Comparison of ENCODE assay signal across 1 cellular context in genomic region chr9:129570450-129571297, GRCh38.
A peak's percentile ranks its signal among the peaks of the same experiment; 100 is the strongest.
TF ChIP-seq lines count a peak whose summit lies in the region.

No MANE protein-coding gene starts in this region.

TF ChIP-seq in HepG2, 621 proteins besides CTCF, POLR2A, EP300 and RAD21 (continued from another document and continues in another):
- TF ChIP-seq ZNF280D (CRISPR knock-in tag; IDR thresholded peaks at IDR 0.05) = peak; percentile 32; the same call in 1 of the 2 replicates
- TF ChIP-seq POLR2AphosphoS5 (IDR thresholded peaks at IDR 0.05; ENCODE audit: low read depth, low read length) = 0 out of 2 replicates have a peak, but pooled peaks have one; percentile 5
- TF ChIP-seq NFE2L2 (IDR thresholded peaks at IDR 0.05; ENCODE audit: low read length) = peak; percentile 99
- no peak for TF ChIP-seq RFX1 (IDR thresholded peaks at IDR 0.05)
- 0 out of 2 replicates have a peak, but pooled peaks have one; percentile 24 for TF ChIP-seq MEIS2 (CRISPR knock-in tag; IDR thresholded peaks at IDR 0.05)
- no peak; the same call in 1 of the 2 replicates for TF ChIP-seq GABPB1 (CRISPR knock-in tag; IDR thresholded peaks at IDR 0.05)
- TF ChIP-seq SSRP1 (CRISPR knock-in tag; IDR thresholded peaks at IDR 0.05) = no peak
- TF ChIP-seq ETV6 (CRISPR knock-in tag; conservative IDR thresholded peaks at IDR 0.05) = no peak
- TF ChIP-seq SRSF9 (IDR thresholded peaks at IDR 0.05; ENCODE audit: borderline replicate concordance, insufficient read depth, low read depth, low read length, poor library complexity, severe bottlenecking) = no peak
- peak; percentile 46; the same call in 1 of the 2 replicates for TF ChIP-seq RXRB (CRISPR knock-in tag; IDR thresholded peaks at IDR 0.05; ENCODE audit: borderline replicate concordance)
- TF ChIP-seq ZNF484 (CRISPR knock-in tag; IDR thresholded peaks at IDR 0.05; ENCODE audit: borderline replicate concordance, low read depth) = no peak
- TF ChIP-seq ATAD3A (CRISPR knock-in tag; IDR thresholded peaks at IDR 0.05) = no peak
- no peak for TF ChIP-seq ZBTB37 (CRISPR knock-in tag; IDR thresholded peaks at IDR 0.05)
- TF ChIP-seq ARID2 (CRISPR knock-in tag; IDR thresholded peaks at IDR 0.05; ENCODE audit: borderline replicate concordance) = peak; percentile 7; the same call in 1 of the 2 replicates
- no peak for TF ChIP-seq NCOA1 (CRISPR knock-in tag; IDR thresholded peaks at IDR 0.05)
- no peak for TF ChIP-seq ZNF276 (CRISPR knock-in tag; IDR thresholded peaks at IDR 0.05; ENCODE audit: low read depth)
- no peak for TF ChIP-seq ZNF3 (CRISPR knock-in tag; IDR thresholded peaks at IDR 0.05)
- no peak for TF ChIP-seq ZNF784 (CRISPR knock-in tag; IDR thresholded peaks at IDR 0.05; ENCODE audit: borderline replicate concordance)
- no peak for TF ChIP-seq ZNF501 (CRISPR knock-in tag; IDR thresholded peaks at IDR 0.05)
- no peak for TF ChIP-seq GZF1 (CRISPR knock-in tag; IDR thresholded peaks at IDR 0.05)
- no peak for TF ChIP-seq HOXA5 (CRISPR knock-in tag; IDR thresholded peaks at IDR 0.05)
- 0 out of 2 replicates have a peak, but pooled peaks have one; percentile 43 for TF ChIP-seq ZNF264 (CRISPR knock-in tag; IDR thresholded peaks at IDR 0.05)
- TF ChIP-seq GATAD1 (CRISPR knock-in tag; IDR thresholded peaks at IDR 0.05) = no peak
- no peak for TF ChIP-seq KDM5B (CRISPR knock-in tag; IDR thresholded peaks at IDR 0.05; ENCODE audit: borderline replicate concordance)
- no peak for TF ChIP-seq FOXM1 (CRISPR knock-in tag; IDR thresholded peaks at IDR 0.05)
- no peak for TF ChIP-seq ZNF337 (CRISPR knock-in tag; IDR thresholded peaks at IDR 0.05; ENCODE audit: borderline replicate concordance, low read depth)
- TF ChIP-seq ZNF362 (CRISPR knock-in tag; IDR thresholded peaks at IDR 0.05; ENCODE audit: borderline replicate concordance) = no peak
- no peak for TF ChIP-seq ZNF883 (CRISPR knock-in tag; IDR thresholded peaks at IDR 0.05; ENCODE audit: not compliant biosample characterization)
- TF ChIP-seq ZBTB49 (CRISPR knock-in tag; IDR thresholded peaks at IDR 0.05; ENCODE audit: borderline replicate concordance) = no peak
- no peak for TF ChIP-seq HIVEP1 (CRISPR knock-in tag; IDR thresholded peaks at IDR 0.05)
- TF ChIP-seq MAX (IDR thresholded peaks at IDR 0.05) = no peak
- TF ChIP-seq SRSF1 (optimal IDR thresholded peaks at IDR 0.05; ENCODE audit: low read depth, low read length) = no peak
- no peak for TF ChIP-seq HMG20B (CRISPR knock-in tag; conservative IDR thresholded peaks at IDR 0.05)
- TF ChIP-seq HCFC1 (IDR thresholded peaks at IDR 0.05; ENCODE audit: low read depth, low read length) = no peak
- TF ChIP-seq ZBTB7B (CRISPR knock-in tag; IDR thresholded peaks at IDR 0.05) = no peak
- no peak for TF ChIP-seq HHEX (CRISPR knock-in tag; IDR thresholded peaks at IDR 0.05)
- TF ChIP-seq POLR2G (IDR thresholded peaks at IDR 0.05; ENCODE audit: low read depth, low read length) = peak; percentile 31; the same call in 1 of the 2 replicates
- no peak for TF ChIP-seq RBAK (CRISPR knock-in tag; IDR thresholded peaks at IDR 0.05)
- TF ChIP-seq SNAPC5 (CRISPR knock-in tag; IDR thresholded peaks at IDR 0.05; ENCODE audit: borderline replicate concordance) = no peak
- TF ChIP-seq HNF1B (CRISPR knock-in tag; IDR thresholded peaks at IDR 0.05) = no peak
- TF ChIP-seq ZNF775 (CRISPR knock-in tag; IDR thresholded peaks at IDR 0.05; ENCODE audit: borderline replicate concordance) = no peak
- TF ChIP-seq GATAD2A (CRISPR knock-in tag; IDR thresholded peaks at IDR 0.05) = peak; percentile 13; the same call in 1 of the 2 replicates
- TF ChIP-seq ZFAT (CRISPR knock-in tag; conservative IDR thresholded peaks at IDR 0.05) = no peak
- no peak for TF ChIP-seq ZNF512B (CRISPR knock-in tag; IDR thresholded peaks at IDR 0.05; ENCODE audit: borderline replicate concordance)
- TF ChIP-seq SOX6 (IDR thresholded peaks at IDR 0.05) = no peak
- 0 out of 2 replicates have a peak, but pooled peaks have one; percentile 7 for TF ChIP-seq SOX6 (CRISPR knock-in tag; IDR thresholded peaks at IDR 0.05)
- no peak for TF ChIP-seq HDAC6 (IDR thresholded peaks at IDR 0.05; ENCODE audit: low read depth, low read length)
- TF ChIP-seq ZNF737 (CRISPR knock-in tag; IDR thresholded peaks at IDR 0.05; ENCODE audit: borderline replicate concordance) = 0 out of 2 replicates have a peak, but pooled peaks have one; percentile 24
- TF ChIP-seq CCAR2 (optimal IDR thresholded peaks at IDR 0.05; ENCODE audit: low read depth, low read length) = no peak
- no peak for TF ChIP-seq ZBTB38 (CRISPR knock-in tag; IDR thresholded peaks at IDR 0.05)
- peak; percentile 74; the same call in 1 of the 2 replicates for TF ChIP-seq ZNF709 (CRISPR knock-in tag; IDR thresholded peaks at IDR 0.05)
- TF ChIP-seq GABPA (IDR thresholded peaks at IDR 0.05; ENCODE audit: low read depth, low read length) = no peak
- 0 out of 2 replicates have a peak, but pooled peaks have one; percentile 14 for TF ChIP-seq GABPA (CRISPR knock-in tag; IDR thresholded peaks at IDR 0.05; ENCODE audit: low read depth)
- TF ChIP-seq ZNF274 (CRISPR knock-in tag; IDR thresholded peaks at IDR 0.05) = no peak
- TF ChIP-seq BRF2 (CRISPR knock-in tag; IDR thresholded peaks at IDR 0.05) = no peak
